2 cellular contexts compared by ENCODE assay signal in the genomic region with DNA sequence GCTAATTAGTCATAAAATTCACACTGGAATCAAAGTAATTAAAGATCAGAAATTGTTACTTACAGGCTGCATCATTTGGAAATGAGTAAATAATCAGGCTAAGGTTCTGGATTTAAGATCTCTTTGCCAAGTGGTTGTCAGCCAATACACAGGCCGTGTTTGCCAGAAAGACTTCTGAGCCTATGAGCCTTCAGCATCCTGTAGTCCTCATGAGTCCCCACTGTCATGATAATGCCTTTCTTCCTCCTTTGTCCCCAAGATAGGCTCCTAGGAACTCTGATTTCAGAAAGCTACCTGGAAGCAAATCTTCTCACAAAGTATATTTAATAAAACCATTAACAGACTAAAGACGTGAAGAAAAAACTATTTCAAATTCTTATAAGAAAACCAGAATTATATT.
TF ChIP-seq lines count a peak whose summit lies in the region.

No MANE protein-coding gene starts in this region.

TF ChIP-seq in WTC11, 78 proteins besides CTCF, POLR2A, EP300 and RAD21 (continued from another document and continues in another):
- TF ChIP-seq, protein P1, sequence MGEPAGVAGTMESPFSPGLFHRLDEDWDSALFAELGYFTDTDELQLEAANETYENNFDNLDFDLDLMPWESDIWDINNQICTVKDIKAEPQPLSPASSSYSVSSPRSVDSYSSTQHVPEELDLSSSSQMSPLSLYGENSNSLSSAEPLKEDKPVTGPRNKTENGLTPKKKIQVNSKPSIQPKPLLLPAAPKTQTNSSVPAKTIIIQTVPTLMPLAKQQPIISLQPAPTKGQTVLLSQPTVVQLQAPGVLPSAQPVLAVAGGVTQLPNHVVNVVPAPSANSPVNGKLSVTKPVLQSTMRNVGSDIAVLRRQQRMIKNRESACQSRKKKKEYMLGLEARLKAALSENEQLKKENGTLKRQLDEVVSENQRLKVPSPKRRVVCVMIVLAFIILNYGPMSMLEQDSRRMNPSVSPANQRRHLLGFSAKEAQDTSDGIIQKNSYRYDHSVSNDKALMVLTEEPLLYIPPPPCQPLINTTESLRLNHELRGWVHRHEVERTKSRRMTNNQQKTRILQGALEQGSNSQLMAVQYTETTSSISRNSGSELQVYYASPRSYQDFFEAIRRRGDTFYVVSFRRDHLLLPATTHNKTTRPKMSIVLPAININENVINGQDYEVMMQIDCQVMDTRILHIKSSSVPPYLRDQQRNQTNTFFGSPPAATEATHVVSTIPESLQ (CRISPR knock-in tag; IDR thresholded peaks at IDR 0.05) = no peak
- TF ChIP-seq PRRX2 (CRISPR knock-in tag; IDR thresholded peaks at IDR 0.05) (no peak), ZNF396 (CRISPR knock-in tag; IDR thresholded peaks at IDR 0.05; ENCODE audit: borderline replicate concordance) (no peak), TEAD4 (CRISPR knock-in tag; IDR thresholded peaks at IDR 0.05) (no peak), ZNF671 (CRISPR knock-in tag; IDR thresholded peaks at IDR 0.05) (no peak), ELF4 (CRISPR knock-in tag; IDR thresholded peaks at IDR 0.05; ENCODE audit: low read depth) (no peak), AFF4 (CRISPR knock-in tag; IDR thresholded peaks at IDR 0.05; ENCODE audit: borderline replicate concordance) (no peak), ZNF532 (CRISPR knock-in tag; IDR thresholded peaks at IDR 0.05; ENCODE audit: borderline replicate concordance) (no peak), ZNF138 (CRISPR knock-in tag; conservative IDR thresholded peaks at IDR 0.05) (no peak), ZBTB21 (CRISPR knock-in tag; IDR thresholded peaks at IDR 0.05; ENCODE audit: borderline replicate concordance) (no peak), ZNF219 (CRISPR knock-in tag; IDR thresholded peaks at IDR 0.05; ENCODE audit: borderline replicate concordance) (no peak), ATF2 (CRISPR knock-in tag; IDR thresholded peaks at IDR 0.05; ENCODE audit: borderline replicate concordance, low read depth) (no peak), MXD4 (CRISPR knock-in tag; IDR thresholded peaks at IDR 0.05; ENCODE audit: borderline replicate concordance) (no peak), FOXK1 (CRISPR knock-in tag; IDR thresholded peaks at IDR 0.05) (no peak), ZNF263 (CRISPR knock-in tag; IDR thresholded peaks at IDR 0.05; ENCODE audit: low read depth) (no peak)

TF ChIP-seq in SK-N-SH treated with all-trans-retinoic acid at 6 μM for 48 hours, 23 proteins besides CTCF, POLR2A, EP300 and RAD21 (continued from another document):
- TF ChIP-seq, protein P2, sequence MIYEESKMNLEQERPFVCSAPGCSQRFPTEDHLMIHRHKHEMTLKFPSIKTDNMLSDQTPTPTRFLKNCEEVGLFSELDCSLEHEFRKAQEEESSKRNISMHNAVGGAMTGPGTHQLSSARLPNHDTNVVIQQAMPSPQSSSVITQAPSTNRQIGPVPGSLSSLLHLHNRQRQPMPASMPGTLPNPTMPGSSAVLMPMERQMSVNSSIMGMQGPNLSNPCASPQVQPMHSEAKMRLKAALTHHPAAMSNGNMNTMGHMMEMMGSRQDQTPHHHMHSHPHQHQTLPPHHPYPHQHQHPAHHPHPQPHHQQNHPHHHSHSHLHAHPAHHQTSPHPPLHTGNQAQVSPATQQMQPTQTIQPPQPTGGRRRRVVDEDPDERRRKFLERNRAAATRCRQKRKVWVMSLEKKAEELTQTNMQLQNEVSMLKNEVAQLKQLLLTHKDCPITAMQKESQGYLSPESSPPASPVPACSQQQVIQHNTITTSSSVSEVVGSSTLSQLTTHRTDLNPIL (CRISPR knock-in tag; IDR thresholded peaks at IDR 0.05; ENCODE audit: low read depth) = no peak
- TF ChIP-seq ARNTL (CRISPR knock-in tag; IDR thresholded peaks at IDR 0.05; ENCODE audit: borderline replicate concordance, low read depth) (no peak), ESRRG (CRISPR knock-in tag; IDR thresholded peaks at IDR 0.05) (no peak)
